Comparison of ENCODE assay signal across 1 cellular context in genomic region chr3:15347104-15347736, GRCh38.
TF ChIP-seq lines count a peak whose summit lies in the region.

No MANE protein-coding gene starts in this region.

TF ChIP-seq in GM12878, 131 proteins besides CTCF, POLR2A, EP300 and RAD21:
- TF ChIP-seq RB1 (IDR thresholded peaks at IDR 0.05; ENCODE audit: borderline replicate concordance), result no peak
- no peak for TF ChIP-seq ZNF207 (IDR thresholded peaks at IDR 0.05; ENCODE audit: borderline replicate concordance)
- no peak for TF ChIP-seq BRCA1 (IDR thresholded peaks at IDR 0.05; ENCODE audit: low read depth, low read length)
- no peak for TF ChIP-seq MYB (IDR thresholded peaks at IDR 0.05; ENCODE audit: borderline replicate concordance, low read depth, low read length)
- TF ChIP-seq ZNF622 (IDR thresholded peaks at IDR 0.05), result no peak
